Comparison of ENCODE assay signal across 10 cellular contexts in the genomic region with DNA sequence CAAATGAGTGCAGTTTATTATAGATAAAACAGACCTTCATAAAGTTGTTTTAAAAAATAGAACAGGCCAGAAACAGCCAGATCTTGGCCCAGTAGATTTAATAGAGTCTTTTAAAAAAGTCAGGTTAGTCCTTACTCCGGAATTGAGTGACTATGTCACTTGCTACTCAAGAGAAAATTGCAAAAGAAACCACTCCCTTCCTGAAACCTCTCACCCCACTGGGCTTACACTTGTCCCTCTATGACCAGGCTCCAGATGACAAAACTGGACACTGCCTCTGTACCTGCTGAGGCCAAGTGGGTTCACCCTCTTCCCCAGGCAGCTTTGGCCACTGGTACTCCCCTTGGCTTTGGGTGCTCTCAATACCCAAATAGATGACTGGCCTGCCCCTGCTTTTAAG.
"Had no signal": no experiment of that assay in that cellular context is flagged by ENCODE, and none has a peak within 500 bp of the region (broad histone marks: within the 10 kb centered on the region; RNA-seq: fewer than 3 reads in every experiment).

No MANE protein-coding gene starts in this region.

- H3K4me3 ChIP-seq: GM23248, HAP-1 had no signal

- H3K9me3 Mint-ChIP-seq: HFFc6 had no signal

- H3K27ac ChIP-seq: GM23248, HL-60 had no signal

- ATAC-seq: HCT116, HepG2 had no signal

- H3K4me3 Mint-ChIP-seq: HFFc6 had no signal

- H3K27me3 Mint-ChIP-seq: IgD-negative memory B cell had no signal

- H3K9ac ChIP-seq: GM23248 had no signal

- H3K4me1 Mint-ChIP-seq: IgD-negative memory B cell had no signal

- H3K27ac Mint-ChIP-seq: HFFc6, IgD-negative memory B cell had no signal

- DNase-seq: GM23248, GOT3, H7, HFFc6, KBM-7 had no signal

- H3K9me3 ChIP-seq: HAP-1 had no signal

- H3K36me3 ChIP-seq: HAP-1 had no signal

- FAIRE-seq: HepG2 had no signal

- H3K36me3 Mint-ChIP-seq: IgD-negative memory B cell had no signal

- H3K4me1 ChIP-seq: HAP-1 had no signal

- H2AFZ ChIP-seq: GM23248 had no signal
